In genomic region chr5:78765756-78766411, GRCh38 we compare ENCODE assay signal across 19 cellular contexts.
A peak's percentile ranks its signal among the peaks of the same experiment; 100 is the strongest.
DNase-seq lines count a peak whose midpoint lies in the region; ATAC-seq, FAIRE-seq and TF ChIP-seq lines count a peak whose summit lies in the region.
"Had no signal": no experiment of that assay in that cellular context is flagged by ENCODE, and none has a peak within 500 bp of the region (broad histone marks: within the 10 kb centered on the region; RNA-seq: fewer than 3 reads in every experiment).

No MANE protein-coding gene starts in this region.

- no peak overlapping the region for H3K4me3 ChIP-seq in fibroblast of the aortic adventitia (ENCODE audit: low read depth, low read length)
- H3K4me3 ChIP-seq in mucosa of descending colon, result no peak overlapping the region
- H3K4me3 ChIP-seq in stomach smooth muscle (ENCODE audit: low read length in 2 of 2), result peak overlapping the region; percentile 37 to 40
- H3K4me3 ChIP-seq: BLaER1, Peyer's patch had no signal

- peak; percentile 81 for DNase-seq in ELF-1 (ENCODE audit: low read depth, low spot score)
- DNase-seq in fibroblast of the aortic adventitia (ENCODE audit: low read depth), result peak; percentile 83
- no peak for DNase-seq in mucosa of descending colon
- no peak for DNase-seq in epidermal melanocyte (ENCODE audit: insufficient read length, low spot score)
- DNase-seq in urothelium cell line (ENCODE audit: low spot score), result no peak
- no peak for DNase-seq in middle frontal gyrus (ENCODE audit: extremely low spot score, low spot score)
- DNase-seq: CD8-positive, alpha-beta T cell; Kasumi-1; NCI-H1105 treated with DMSO at 0.1 percent for 48 hours; NCI-H1694 treated with DMSO at 0.1 percent for 48 hours; NCI-H2107; NCI-H2227 treated with DMSO at 0.1 percent for 48 hours; NCI-H524 treated with DMSO at 0.1 percent for 48 hours; Peyer's patch had no signal

- H3K27me3 ChIP-seq in stomach smooth muscle (ENCODE audit: control insufficient read depth in 1 of 2, insufficient read depth in 2 of 2, low read length in 2 of 2), result no peaks in the 10 kb centered on the region
- H3K27me3 ChIP-seq: BLaER1, Peyer's patch had no signal

- no peak for TF ChIP-seq CTCF in fibroblast of the aortic adventitia (IDR thresholded peaks at IDR 0.05; ENCODE audit: insufficient read depth, low read length)
- no peak for TF ChIP-seq CTCF in mucosa of descending colon (IDR thresholded peaks at IDR 0.05)

- intact Hi-C loops in mucosa of descending colon (cut with DNase I, micrococcal nuclease), result loop anchor here in 1 of 2 donors (5.0 kb wide), 1 partner anchor 114 kb away; no protein-coding TSS in a partner anchor

- ATAC-seq in mucosa of descending colon, result peak; percentile 42
- ATAC-seq: CD8-positive, alpha-beta T cell; Right ventricle myocardium inferior had no signal

- H3K36me3 ChIP-seq in mucosa of descending colon (ENCODE audit: low read depth) (no peaks in the 10 kb centered on the region), stomach smooth muscle (ENCODE audit: control insufficient read depth in 2 of 2, insufficient read depth in 2 of 2, low read length in 2 of 2) (no peaks in the 10 kb centered on the region)
- H3K36me3 ChIP-seq: BLaER1, Peyer's patch had no signal

- FAIRE-seq in urothelium cell line (lab: Jason Lieb, UNC), result no peak
- FAIRE-seq: A204.1, GM12892 had no signal

- peak overlapping the region in 1 of 2 donors; percentile 36 for H3K9ac ChIP-seq in stomach smooth muscle (ENCODE audit: low read length in 2 of 2)
- H3K9ac ChIP-seq: BLaER1 had no signal

- no peaks in the 10 kb centered on the region for H3K9me3 ChIP-seq in mucosa of descending colon
- no peaks in the 10 kb centered on the region for H3K9me3 ChIP-seq in stomach smooth muscle (ENCODE audit: control insufficient read depth in 2 of 2, low read length in 2 of 2)
- H3K9me3 ChIP-seq: BLaER1, Peyer's patch had no signal

- no peaks in the 10 kb centered on the region for H3K4me1 ChIP-seq in mucosa of descending colon (ENCODE audit: low read depth)
- H3K4me1 ChIP-seq in stomach smooth muscle (ENCODE audit: control insufficient read depth, insufficient read depth, low read length), result peaks cover 21% of the 10 kb centered on the region
- H3K4me1 ChIP-seq: BLaER1, Peyer's patch had no signal

- H3K27ac ChIP-seq in stomach smooth muscle (ENCODE audit: low read length), result peak overlapping the region; percentile 74
- H3K27ac ChIP-seq: BLaER1, Peyer's patch had no signal

Comparison
In these comparisons a context has a peak if more than half of its experiments do, and no peak if none do; other contexts are left out.
1. DNase-seq: peak in ELF-1 (single experiment) and fibroblast of the aortic adventitia (single experiment); none in mucosa of descending colon (0 of 3), epidermal melanocyte (single experiment), urothelium cell line (single experiment) and middle frontal gyrus (single experiment).
2. H3K4me3 ChIP-seq: peak in stomach smooth muscle (2 of 2); none in fibroblast of the aortic adventitia (single experiment) and mucosa of descending colon (single experiment).